Comparison of ENCODE assay signal across 8 cellular contexts in the genomic region with DNA sequence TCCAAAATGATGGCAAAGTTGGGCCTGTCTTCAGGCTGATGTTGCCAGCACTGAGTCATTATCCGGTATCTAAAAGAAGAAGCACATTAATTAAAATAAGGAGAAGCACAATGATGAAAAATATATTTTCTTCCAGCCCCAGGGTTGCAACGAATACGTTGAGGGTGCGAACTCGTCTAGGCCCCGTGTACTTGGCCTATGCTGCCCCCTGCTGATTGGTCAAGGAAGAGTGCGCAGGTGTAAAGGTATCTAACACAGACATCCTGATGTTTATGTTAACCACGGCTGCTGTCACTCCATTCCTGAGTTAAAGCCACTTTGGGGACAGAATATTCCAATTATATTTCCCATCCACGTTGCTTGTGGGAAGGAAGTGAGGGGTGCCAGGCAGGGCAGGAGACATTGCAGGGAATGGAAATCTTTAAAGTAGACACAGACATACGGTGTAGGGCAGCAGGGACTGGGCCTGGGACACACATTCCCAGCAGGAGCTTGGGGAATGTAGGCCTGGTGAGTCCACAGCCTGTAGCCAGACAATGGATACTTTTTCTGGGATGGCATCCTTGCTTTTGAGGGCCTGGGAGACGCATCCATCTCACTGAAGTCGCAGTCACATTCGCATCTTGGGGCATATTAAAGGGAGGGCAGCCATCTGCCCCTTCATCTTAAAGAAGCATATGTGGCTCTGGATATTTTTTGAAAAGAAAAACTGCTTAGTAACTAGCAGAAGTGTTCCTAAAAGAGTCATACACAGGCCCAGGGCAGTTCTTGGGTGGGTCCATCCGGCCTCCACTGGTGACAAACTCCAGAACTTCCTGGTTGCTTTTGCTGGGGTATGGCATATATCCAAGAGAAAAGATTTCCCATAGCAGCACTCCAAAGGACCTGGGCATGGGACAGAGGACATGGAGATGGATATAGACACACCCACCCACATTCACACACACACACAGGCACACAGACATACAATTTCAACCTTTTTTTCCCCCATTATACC.
DNase-seq lines count a peak whose midpoint lies in the region; ATAC-seq, FAIRE-seq and TF ChIP-seq lines count a peak whose summit lies in the region.

No MANE protein-coding gene starts in this region.

- ATAC-seq in HG02870 (IDR thresholded peaks at IDR 0.05; ENCODE audit: unreplicated experiment) (peak; percentile 51), lower lobe of right lung (peak; percentile 90 to 93), GM19455 (IDR thresholded peaks at IDR 0.05; ENCODE audit: unreplicated experiment) (no peak)

- no peaks in the 10 kb centered on the region for H3K27me3 ChIP-seq in lower lobe of right lung (ENCODE audit: low read depth)

- no peak overlapping the region for H3K4me3 ChIP-seq in coronary artery
- H3K4me3 ChIP-seq in lower lobe of right lung, result no peak overlapping the region

- no peak overlapping the region for H3K4me3 Mint-ChIP-seq in activated CD4-positive, alpha-beta T cell treated with anti-CD3 and anti-CD28 coated beads, Interleukin-2, amount 10 ng/mL, durations not matched to agents 24 days and 14 days

- H3K9me3 Mint-ChIP-seq in activated CD4-positive, alpha-beta T cell treated with anti-CD3 and anti-CD28 coated beads, Interleukin-2, amount 10 ng/mL, durations not matched to agents 24 days and 14 days, result no peaks in the 10 kb centered on the region

- intact Hi-C loops in activated CD4-positive, alpha-beta T cell treated with anti-CD3 and anti-CD28 coated beads, Interleukin-2, amount 10 ng/mL, durations not matched to agents 24 days and 14 days (cut with micrococcal nuclease), result loop anchor here (1.0 to 5.0 kb wide), 2 partner anchors 239 to 375 kb away; no protein-coding TSS in a partner anchor
- intact Hi-C loops in lower lobe of right lung (cut with DNase I), result no loop called here

- FAIRE-seq in D721Med (lab: Jason Lieb, UNC), result peak; percentile 83

- H3K36me3 ChIP-seq in lower lobe of right lung, result no peaks in the 10 kb centered on the region

- TF ChIP-seq CTCF in D721Med (IDR thresholded peaks at IDR 0.05; ENCODE audit: insufficient read depth, missing control alignments) (peak; percentile 85), coronary artery (IDR thresholded peaks at IDR 0.05) (peak; percentile 73), lower lobe of right lung (IDR thresholded peaks at IDR 0.05) (peak; percentile 73)

- no peaks in the 10 kb centered on the region for H3K27me3 Mint-ChIP-seq in activated CD4-positive, alpha-beta T cell treated with anti-CD3 and anti-CD28 coated beads, Interleukin-2, amount 10 ng/mL, durations not matched to agents 24 days and 14 days

- no peaks in the 10 kb centered on the region for H3K9me3 ChIP-seq in lower lobe of right lung

- H3K4me1 ChIP-seq in lower lobe of right lung, result no peaks in the 10 kb centered on the region

- no peaks in the 10 kb centered on the region for H3K36me3 Mint-ChIP-seq in activated CD4-positive, alpha-beta T cell treated with anti-CD3 and anti-CD28 coated beads, Interleukin-2, amount 10 ng/mL, durations not matched to agents 24 days and 14 days (ENCODE audit: low read depth)

- peak overlapping the region in 1 of 2 donors; percentile 21 for H3K27ac ChIP-seq in coronary artery
- no peak overlapping the region for H3K27ac ChIP-seq in lower lobe of right lung

- DNase-seq in D721Med (ENCODE audit: insufficient read length, low spot score) (no peak), NCI-H510A (lab: John Stamatoyannopoulos, UW) (peak; percentile 30), coronary artery (ENCODE audit: low spot score) (no peak), lower lobe of right lung (peak; percentile 67)
- peak; percentile 94 for DNase-seq in activated CD4-positive, alpha-beta T cell treated with anti-CD3 and anti-CD28 coated beads, Interleukin-2, amount 10 ng/mL, durations not matched to agents 24 days and 14 days
- peak; percentile 43 for DNase-seq in stimulated activated CD8-positive, alpha-beta memory T cell treated with anti-CD3 and anti-CD28 coated beads, Interleukin-15, amount 100 ng/mL, for 24 hours (ENCODE audit: low read depth)

- H3K27ac Mint-ChIP-seq in activated CD4-positive, alpha-beta T cell treated with anti-CD3 and anti-CD28 coated beads, Interleukin-2, amount 10 ng/mL, durations not matched to agents 24 days and 14 days, result no peak overlapping the region

- no peaks in the 10 kb centered on the region for H3K4me1 Mint-ChIP-seq in activated CD4-positive, alpha-beta T cell treated with anti-CD3 and anti-CD28 coated beads, Interleukin-2, amount 10 ng/mL, durations not matched to agents 24 days and 14 days

Comparison
In these comparisons a context has a peak if more than half of its experiments do, and no peak if none do; other contexts are left out.
1. DNase-seq: peak in NCI-H510A (single experiment), activated CD4-positive, alpha-beta T cell treated with anti-CD3 and anti-CD28 coated beads, Interleukin-2, amount 10 ng/mL, durations not matched to agents 24 days and 14 days (single experiment), lower lobe of right lung (single experiment) and stimulated activated CD8-positive, alpha-beta memory T cell treated with anti-CD3 and anti-CD28 coated beads, Interleukin-15, amount 100 ng/mL, for 24 hours (single experiment); none in D721Med (single experiment) and coronary artery (single experiment).
2. Peak in every context shown above with its lines, with median percentiles within 50 percentile points of each other: CTCF ChIP-seq.